In genomic region chr12:103640831-103641230, GRCh38 we compare ENCODE assay signal across 24 cellular contexts. TPM values are rescaled to one million over a fixed set of nuclear protein-coding genes. Genes with fewer than 3 reads are reported as not detected.
DNase-seq lines count a peak whose midpoint lies in the region; ATAC-seq and TF ChIP-seq lines count a peak whose summit lies in the region.
"Had no signal": no experiment of that assay in that cellular context is flagged by ENCODE, and none has a peak within 500 bp of the region (broad histone marks: within the 10 kb centered on the region; RNA-seq: fewer than 3 reads in every experiment).

No MANE protein-coding gene starts in this region.

- TF ChIP-seq CTCF in GM10266 (IDR thresholded peaks at IDR 0.05; ENCODE audit: control insufficient read depth, insufficient read depth, low read depth, missing control alignments) = no peak
- TF ChIP-seq CTCF in suprapubic skin (IDR thresholded peaks at IDR 0.05) = no peak
- no peak for TF ChIP-seq CTCF in Caco-2 (IDR thresholded peaks at IDR 0.05; ENCODE audit: insufficient read depth in 1 of 2, low read depth in 1 of 2, low read length in 1 of 2, severe bottlenecking in 1 of 2, unreplicated experiment in 1 of 2)

- no peak overlapping the region for H3K4me3 Mint-ChIP-seq in Caco-2 (ENCODE audit: unreplicated experiment)
- H3K4me3 Mint-ChIP-seq: CD4-positive, alpha-beta T cell had no signal

- H3K4me3 ChIP-seq in suprapubic skin (no peak overlapping the region), Caco-2 (ENCODE audit: low read depth, low read length) (no peak overlapping the region)
- H3K4me3 ChIP-seq: Peyer's patch had no signal

- H3K9me3 Mint-ChIP-seq in Caco-2 (ENCODE audit: unreplicated experiment) = no peaks in the 10 kb centered on the region

- no peak overlapping the region for H3K27ac ChIP-seq in suprapubic skin
- H3K27ac ChIP-seq: Peyer's patch had no signal

- H3K4me1 Mint-ChIP-seq in Caco-2 (ENCODE audit: low read depth, unreplicated experiment) = no peaks in the 10 kb centered on the region

- CTCF ChIA-PET in Caco-2 (lab: Charles Lee) = no interaction called here

- H3K27me3 ChIP-seq in suprapubic skin (peaks cover 3% of the 10 kb centered on the region), Caco-2 (replicated peaks; ENCODE audit: control insufficient read depth, insufficient read depth, low read length) (no peaks in the 10 kb centered on the region)
- H3K27me3 ChIP-seq: Peyer's patch had no signal

- ATAC-seq in GM19351 (IDR thresholded peaks at IDR 0.05; ENCODE audit: unreplicated experiment) = peak; percentile 69
- peak; percentile 58 for ATAC-seq in GM21529 (IDR thresholded peaks at IDR 0.05; ENCODE audit: unreplicated experiment)
- ATAC-seq in HG03520 (IDR thresholded peaks at IDR 0.05; ENCODE audit: unreplicated experiment) = peak; percentile 53
- ATAC-seq in HG03342 (IDR thresholded peaks at IDR 0.05; ENCODE audit: unreplicated experiment) = no peak
- ATAC-seq: HepG2 had no signal

- H3K9me3 ChIP-seq in suprapubic skin = no peaks in the 10 kb centered on the region
- no peaks in the 10 kb centered on the region for H3K9me3 ChIP-seq in Caco-2
- H3K9me3 ChIP-seq: BE2C, Peyer's patch had no signal

- H3K27me3 Mint-ChIP-seq in Caco-2 (ENCODE audit: insufficient read depth, unreplicated experiment) = peaks cover 4% of the 10 kb centered on the region

- TF ChIP-seq EP300 in suprapubic skin (IDR thresholded peaks at IDR 0.05) = no peak

- TF ChIP-seq POLR2A in suprapubic skin (IDR thresholded peaks at IDR 0.05) = no peak

- DNase-seq in GM10266 (ENCODE audit: extremely low spot score) (peak; percentile 41), suprapubic skin (ENCODE audit: low spot score in 2 of 2) (no peak), midbrain (lab: John Stamatoyannopoulos, UW) (no peak), Caco-2 (no peak)
- DNase-seq: 8988T; BE2C; Calu3; CD4-positive, alpha-beta T cell; DMS53; KG1; NCI-H1105 treated with DMSO at 0.1 percent for 48 hours; NCI-H1694 treated with DMSO at 0.1 percent for 48 hours; NCI-H2107; NCI-H2227 treated with DMSO at 0.1 percent for 48 hours; NCI-H524 treated with DMSO at 0.1 percent for 48 hours; Peyer's patch; Right ventricle myocardium superior had no signal

- H3K36me3 ChIP-seq in suprapubic skin (no peaks in the 10 kb centered on the region), Caco-2 (ENCODE audit: control insufficient read depth, insufficient read depth, low read length) (no peaks in the 10 kb centered on the region)
- H3K36me3 ChIP-seq: BE2C, Peyer's patch had no signal

- 92% methylated on average over 4 of the region's 4 CpGs for WGBS in suprapubic skin

- H3K36me3 Mint-ChIP-seq in Caco-2 (ENCODE audit: insufficient read depth, unreplicated experiment) = no peaks in the 10 kb centered on the region

- POLR2A ChIA-PET in Caco-2 (lab: Charles Lee) = no interaction called here

- BruUV-seq in Caco-2 (replicated peaks; lab: Mats Ljungman, UMichigan) = no TSS peak

- no peak overlapping the region for H3K27ac Mint-ChIP-seq in Caco-2 (ENCODE audit: unreplicated experiment)
- H3K27ac Mint-ChIP-seq: CD4-positive, alpha-beta T cell had no signal

- H3K4me1 ChIP-seq in suprapubic skin (no peaks in the 10 kb centered on the region), Caco-2 (no peaks in the 10 kb centered on the region)
- H3K4me1 ChIP-seq: BE2C, Peyer's patch had no signal

- intact Hi-C loops in Caco-2 (cut with micrococcal nuclease; ENCODE audit: unreplicated experiment) = no loop called here

RNA-seq across cellular contexts. Expression of gene STAB2, which starts 53.8 kb away (rescaled TPM):
- under 1 TPM in 1 of 4 donors, not detected in 3; 0.34 TPM for total RNA-seq in suprapubic skin
- 0.25 TPM in 1 of 2 replicates, not detected in the other for total RNA-seq in Caco-2 (2022)
- total RNA-seq: Calu3; CD4-positive, alpha-beta T cell; HepG2; MCF 10A; T-helper 1 cell treated with Interleukin-12 subunit alpha and Interleukin-12 subunit beta and Interleukin-4 antibody, amounts not matched to agents 30 ng/mL and 1 ng/mL, for 36 hours had no signal
